ENCODE assay signal across 8 cellular contexts in the genomic region with DNA sequence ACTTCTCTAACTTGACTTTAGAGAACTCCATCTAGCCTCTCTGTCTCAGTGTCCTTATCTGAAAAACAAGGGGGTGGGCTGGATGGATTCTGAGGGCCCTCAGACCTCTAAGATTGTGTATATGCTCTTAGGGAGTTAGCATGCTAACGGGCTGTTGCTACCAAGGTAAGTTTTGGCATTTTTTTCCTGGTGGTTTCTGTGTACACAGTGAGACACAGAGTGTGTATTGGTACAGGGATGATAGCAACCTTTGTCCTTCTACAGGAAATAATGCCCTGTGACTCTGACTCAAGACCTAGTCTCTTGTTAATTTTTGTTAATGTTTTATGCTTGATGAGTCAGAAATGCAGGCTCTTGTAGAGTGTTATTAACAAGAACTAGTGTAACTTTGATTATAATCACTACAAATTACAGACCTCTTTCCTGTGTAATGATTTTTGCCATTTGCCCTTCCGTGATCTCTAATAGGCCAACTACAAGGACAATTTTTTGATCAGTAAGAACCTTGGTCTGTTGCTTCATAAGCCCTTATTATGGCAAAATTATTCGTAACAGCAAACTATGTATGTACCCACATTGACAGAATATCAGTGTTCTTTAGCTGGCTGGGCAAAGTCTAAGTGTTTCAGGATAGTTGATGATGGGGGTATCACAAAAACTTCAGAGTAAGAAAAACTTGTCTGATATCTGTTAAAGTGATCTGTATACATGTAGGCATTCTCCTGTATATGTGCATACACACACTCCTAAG.
DNase-seq lines count a peak whose midpoint lies in the region; ATAC-seq and TF ChIP-seq lines count a peak whose summit lies in the region.

No MANE protein-coding gene starts in this region.

- no peak overlapping the region for H3K4me2 ChIP-seq in SK-N-SH

- no peak for TF ChIP-seq RAD21 in SK-N-SH (IDR thresholded peaks at IDR 0.05; ENCODE audit: low read length)

- ATAC-seq in SK-N-SH treated with all-trans-retinoic acid at 6 μM for 48 hours, result peak; percentile 31; the same call in 1 of the 3 replicates
- ATAC-seq in HG03460 (IDR thresholded peaks at IDR 0.05; ENCODE audit: unreplicated experiment), result peak; percentile 72
- no peak for ATAC-seq in CD8-positive, alpha-beta T cell

- DNase-seq in SK-N-SH, result no peak
- DNase-seq in epithelial cell of prostate (ENCODE audit: low read depth, low spot score), result peak; percentile 99
- DNase-seq in effector CD4-positive, alpha-beta T cell, result no peak
- no peak for DNase-seq in CD8-positive, alpha-beta T cell
- no peak for DNase-seq in WERI-Rb-1

- no peaks in the 10 kb centered on the region for H3K36me3 Mint-ChIP-seq in CD8-positive, alpha-beta T cell

- no peak for TF ChIP-seq EP300 in SK-N-SH (IDR thresholded peaks at IDR 0.05; ENCODE audit: borderline replicate concordance in 1 of 2, low read depth in 1 of 2, low read length in 1 of 2)

- peaks cover 14% of the 10 kb centered on the region; the same call in 1 of the 2 replicates for H4K20me1 ChIP-seq in SK-N-SH (ENCODE audit: insufficient read depth)

- peaks cover 9% of the 10 kb centered on the region for H3F3A ChIP-seq in SK-N-SH (replicated peaks; ENCODE audit: insufficient read depth)

- CTCF ChIA-PET in SK-N-SH (lab: Yijun Ruan, JAX), result interaction anchor here (1.2 kb wide), 1 partner anchor 111 kb away, joined by 3 read pairs; no protein-coding TSS in a partner anchor
- CTCF ChIA-PET in CD8-positive, alpha-beta T cell (lab: Charles Lee), result interaction anchor here (1.5 kb wide), 1 partner anchor 8 kb away, joined by 6 read pairs; no protein-coding TSS in a partner anchor

- no peaks in the 10 kb centered on the region for H3K9me3 Mint-ChIP-seq in CD8-positive, alpha-beta T cell

- H3K9ac ChIP-seq in SK-N-SH (no peak overlapping the region), subcutaneous abdominal adipose tissue (ENCODE audit: low read length in 5 of 5) (peak overlapping the region in 1 of 5 donors; percentile 5)

- no peak overlapping the region for H2AFZ ChIP-seq in SK-N-SH (ENCODE audit: low read depth)

- TF ChIP-seq CTCF in SK-N-SH (IDR thresholded peaks at IDR 0.05), result no peak
- no peak for TF ChIP-seq CTCF in CD8-positive, alpha-beta T cell (IDR thresholded peaks at IDR 0.05)
- no peak for TF ChIP-seq CTCF in WERI-Rb-1 (IDR thresholded peaks at IDR 0.05; ENCODE audit: low read depth, low read length)

- 74% methylated on average over 3 of the region's 3 CpGs for WGBS in SK-N-SH (ENCODE audit: low lambda C conversion rate)

- H3K36me3 ChIP-seq in SK-N-SH (replicated peaks in 1 of 2; ENCODE audit: control insufficient read depth in 1 of 2, insufficient read depth in 2 of 2, low read length in 1 of 2), result peaks cover 3 to 14% of the 10 kb centered on the region in 2 experiments
- peaks cover 0 to 4% (median 3%) of the 10 kb centered on the region in 5 donors for H3K36me3 ChIP-seq in subcutaneous abdominal adipose tissue (ENCODE audit: control insufficient read depth in 5 of 5, insufficient read depth in 5 of 5, low read length in 5 of 5)
- H3K36me3 ChIP-seq in CD8-positive, alpha-beta T cell (ENCODE audit: insufficient read depth, low read length), result no peaks in the 10 kb centered on the region
- peaks cover 3% of the 10 kb centered on the region; the same call in 1 of the 2 replicates for H3K36me3 ChIP-seq in WERI-Rb-1

- intact Hi-C loops in CD8-positive, alpha-beta T cell (cut with DNase I, micrococcal nuclease), result no loop called here

- H3K4me3 ChIP-seq in SK-N-SH (ENCODE audit: low read depth in 2 of 2, low read length in 1 of 2) (no peak overlapping the region), subcutaneous abdominal adipose tissue (ENCODE audit: low read depth in 1 of 5, low read length in 5 of 5) (no peak overlapping the region), WERI-Rb-1 (ENCODE audit: low read depth, low read length) (no peak overlapping the region)
- no peak overlapping the region for H3K4me3 ChIP-seq in CD8-positive, alpha-beta T cell (ENCODE audit: low read depth, low read length)

- H3K9me3 ChIP-seq in SK-N-SH, result no peaks in the 10 kb centered on the region
- no peaks in the 10 kb centered on the region for H3K9me3 ChIP-seq in subcutaneous abdominal adipose tissue (ENCODE audit: control insufficient read depth in 5 of 5, low read length in 5 of 5)
- no peaks in the 10 kb centered on the region for H3K9me3 ChIP-seq in CD8-positive, alpha-beta T cell (ENCODE audit: low read length)
- no peaks in the 10 kb centered on the region for H3K9me3 ChIP-seq in WERI-Rb-1 (ENCODE audit: severe bottlenecking)

- H3K27me3 Mint-ChIP-seq in CD8-positive, alpha-beta T cell (ENCODE audit: low read depth), result no peaks in the 10 kb centered on the region

- no peaks in the 10 kb centered on the region for H3K4me1 Mint-ChIP-seq in CD8-positive, alpha-beta T cell (ENCODE audit: low read depth)

- H3K79me2 ChIP-seq in SK-N-SH (ENCODE audit: insufficient read depth), result peaks cover 49% of the 10 kb centered on the region

- H3K4me3 Mint-ChIP-seq in CD8-positive, alpha-beta T cell, result no peak overlapping the region

- H3K9me2 ChIP-seq in SK-N-SH, result no peaks in the 10 kb centered on the region

- H3K4me1 ChIP-seq in SK-N-SH (ENCODE audit: control insufficient read depth in 1 of 2, insufficient read depth in 2 of 2, low read depth in 1 of 2, low read length in 1 of 2) (peaks cover 0 to 12% of the 10 kb centered on the region in 2 experiments; a peak in 1 of 4 replicates), subcutaneous abdominal adipose tissue (ENCODE audit: control insufficient read depth in 5 of 5, insufficient read depth in 5 of 5, low read length in 5 of 5) (peaks cover 3 to 52% (median 40%) of the 10 kb centered on the region in 5 donors)
- H3K4me1 ChIP-seq in CD8-positive, alpha-beta T cell (ENCODE audit: insufficient read depth, low read length), result no peaks in the 10 kb centered on the region

- H3K27ac ChIP-seq in SK-N-SH (ENCODE audit: low read depth in 2 of 2, low read length in 1 of 2) (peak overlapping the region in 1 of 2 experiments; percentile 26; a peak in 1 of 4 replicates), epithelial cell of prostate (peak overlapping the region; percentile 91), subcutaneous abdominal adipose tissue (ENCODE audit: low read depth, low read length) (peak overlapping the region; percentile 81), WERI-Rb-1 (no peak overlapping the region)
- no peak overlapping the region for H3K27ac ChIP-seq in CD8-positive, alpha-beta T cell (ENCODE audit: low read depth, low read length)

- H3K27me3 ChIP-seq in SK-N-SH (ENCODE audit: insufficient read depth), result no peaks in the 10 kb centered on the region
- no peaks in the 10 kb centered on the region for H3K27me3 ChIP-seq in subcutaneous abdominal adipose tissue (ENCODE audit: control insufficient read depth in 5 of 5, insufficient read depth in 4 of 5, low read length in 5 of 5)
- H3K27me3 ChIP-seq in CD8-positive, alpha-beta T cell (ENCODE audit: insufficient read depth, low read length), result no peaks in the 10 kb centered on the region
- H3K27me3 ChIP-seq in WERI-Rb-1 (ENCODE audit: insufficient read depth, low read depth, severe bottlenecking), result no peaks in the 10 kb centered on the region

- H3K27ac Mint-ChIP-seq in CD8-positive, alpha-beta T cell, result no peak overlapping the region

- POLR2A ChIA-PET in SK-N-SH (lab: Yijun Ruan, JAX), result no interaction called here
- POLR2A ChIA-PET in CD8-positive, alpha-beta T cell (lab: Charles Lee), result no interaction called here

TF ChIP-seq in SK-N-SH treated with all-trans-retinoic acid at 6 μM for 48 hours, 23 proteins besides CTCF, POLR2A, EP300 and RAD21 (continues in another document):
- TF ChIP-seq, protein P1, sequence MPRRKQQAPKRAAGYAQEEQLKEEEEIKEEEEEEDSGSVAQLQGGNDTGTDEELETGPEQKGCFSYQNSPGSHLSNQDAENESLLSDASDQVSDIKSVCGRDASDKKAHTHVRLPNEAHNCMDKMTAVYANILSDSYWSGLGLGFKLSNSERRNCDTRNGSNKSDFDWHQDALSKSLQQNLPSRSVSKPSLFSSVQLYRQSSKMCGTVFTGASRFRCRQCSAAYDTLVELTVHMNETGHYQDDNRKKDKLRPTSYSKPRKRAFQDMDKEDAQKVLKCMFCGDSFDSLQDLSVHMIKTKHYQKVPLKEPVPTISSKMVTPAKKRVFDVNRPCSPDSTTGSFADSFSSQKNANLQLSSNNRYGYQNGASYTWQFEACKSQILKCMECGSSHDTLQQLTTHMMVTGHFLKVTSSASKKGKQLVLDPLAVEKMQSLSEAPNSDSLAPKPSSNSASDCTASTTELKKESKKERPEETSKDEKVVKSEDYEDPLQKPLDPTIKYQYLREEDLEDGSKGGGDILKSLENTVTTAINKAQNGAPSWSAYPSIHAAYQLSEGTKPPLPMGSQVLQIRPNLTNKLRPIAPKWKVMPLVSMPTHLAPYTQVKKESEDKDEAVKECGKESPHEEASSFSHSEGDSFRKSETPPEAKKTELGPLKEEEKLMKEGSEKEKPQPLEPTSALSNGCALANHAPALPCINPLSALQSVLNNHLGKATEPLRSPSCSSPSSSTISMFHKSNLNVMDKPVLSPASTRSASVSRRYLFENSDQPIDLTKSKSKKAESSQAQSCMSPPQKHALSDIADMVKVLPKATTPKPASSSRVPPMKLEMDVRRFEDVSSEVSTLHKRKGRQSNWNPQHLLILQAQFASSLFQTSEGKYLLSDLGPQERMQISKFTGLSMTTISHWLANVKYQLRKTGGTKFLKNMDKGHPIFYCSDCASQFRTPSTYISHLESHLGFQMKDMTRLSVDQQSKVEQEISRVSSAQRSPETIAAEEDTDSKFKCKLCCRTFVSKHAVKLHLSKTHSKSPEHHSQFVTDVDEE (CRISPR knock-in tag; IDR thresholded peaks at IDR 0.05), result no peak

TF ChIP-seq in SK-N-SH, 30 proteins besides CTCF, POLR2A, EP300 and RAD21 (continues in another document):
- TF ChIP-seq NFIC (IDR thresholded peaks at IDR 0.05; ENCODE audit: borderline replicate concordance), result no peak
- no peak for TF ChIP-seq POLR2AphosphoS5 (IDR thresholded peaks at IDR 0.05; ENCODE audit: low read depth, low read length)
- no peak for TF ChIP-seq RCOR1 (IDR thresholded peaks at IDR 0.05; ENCODE audit: low read length)
- TF ChIP-seq RFX5 (IDR thresholded peaks at IDR 0.05; ENCODE audit: low read length), result no peak
- no peak for TF ChIP-seq SMC3 (IDR thresholded peaks at IDR 0.05; ENCODE audit: low read depth, low read length)

Comparison
In these comparisons a context has a peak if more than half of its experiments do, and no peak if none do; other contexts are left out.
1. H3K27ac ChIP-seq: peak in epithelial cell of prostate (single experiment) and subcutaneous abdominal adipose tissue (single experiment); none in CD8-positive, alpha-beta T cell (single experiment) and WERI-Rb-1 (single experiment).